In genomic region chr19:58451358-58452101, GRCh38 we compare ENCODE assay signal across 8 cellular contexts. TPM values are rescaled to one million over a fixed set of nuclear protein-coding genes. Genes with fewer than 3 reads are reported as not detected.
A peak's percentile ranks its signal among the peaks of the same experiment; 100 is the strongest.
DNase-seq lines count a peak whose midpoint lies in the region; ATAC-seq and TF ChIP-seq lines count a peak whose summit lies in the region.

Gene ZNF324B, plus strand, starts transcription at chr19:58451622. Its CDS starts 2,080 bp downstream, at chr19:58453702.

- POLR2A ChIA-PET in activated CD4-positive, alpha-beta T cell treated with anti-CD3 and anti-CD28 coated beads, Interleukin-2, amount 10 ng/mL, durations not matched to agents 7 days and 5 days (lab: Charles Lee): no interaction called here

- H3K36me3 ChIP-seq in left lung: peaks cover 0 to 28% of the 10 kb centered on the region in 2 donors

- CTCF ChIA-PET in activated CD4-positive, alpha-beta T cell treated with anti-CD3 and anti-CD28 coated beads, Interleukin-2, amount 10 ng/mL, durations not matched to agents 7 days and 5 days (lab: Charles Lee): interaction anchor here (0.5 to 1.3 kb wide), 4 partner anchors 9 to 187 kb away, joined by 3 to 5 read pairs (median 4); no protein-coding TSS in a partner anchor

- peaks cover 0 to 11% of the 10 kb centered on the region in 2 donors for H3K4me1 ChIP-seq in left lung

- DNase-seq in NCI-H69 (lab: John Stamatoyannopoulos, UW) (peak; percentile 99), left lung (peak; percentile 97 to 98)
- peak; percentile 97 for DNase-seq in activated CD4-positive, alpha-beta T cell treated with anti-CD3 and anti-CD28 coated beads, Interleukin-2, amount 10 ng/mL, durations not matched to agents 7 days and 5 days
- DNase-seq in stimulated activated CD4-positive, alpha-beta T cell treated with anti-CD3 and anti-CD28 coated beads, Interleukin-2, amount 100 ng/mL, for 4 hours (ENCODE audit: low read depth): peak; percentile 94

- H3K36me3 Mint-ChIP-seq in activated CD4-positive, alpha-beta T cell treated with anti-CD3 and anti-CD28 coated beads, Interleukin-2, amount 10 ng/mL, durations not matched to agents 7 days and 5 days (ENCODE audit: low read depth): peaks cover 8% of the 10 kb centered on the region
- H3K36me3 Mint-ChIP-seq in dendritic cell treated with granulocyte-macrophage colony-stimulating factor and Interleukin-4, amounts not matched to agents 40 ng/mL and 50 ng/mL, for 4 days (ENCODE audit: low read depth): peaks cover 40% of the 10 kb centered on the region

- peaks cover 0 to 18% of the 10 kb centered on the region in 2 donors for H3K27me3 ChIP-seq in left lung

- H3K27me3 Mint-ChIP-seq in activated CD4-positive, alpha-beta T cell treated with anti-CD3 and anti-CD28 coated beads, Interleukin-2, amount 10 ng/mL, durations not matched to agents 7 days and 5 days: peaks cover 6% of the 10 kb centered on the region
- H3K27me3 Mint-ChIP-seq in dendritic cell treated with granulocyte-macrophage colony-stimulating factor and Interleukin-4, amounts not matched to agents 40 ng/mL and 50 ng/mL, for 4 days: peaks cover 19% of the 10 kb centered on the region

- intact Hi-C loops in dendritic cell treated with granulocyte-macrophage colony-stimulating factor and Interleukin-4, amounts not matched to agents 40 ng/mL and 50 ng/mL, for 4 days (cut with micrococcal nuclease): loop anchor here (1.0 to 2.0 kb wide), 3 partner anchors 11 to 48 kb away; partner anchors contain the start of genes ZNF132 and ZNF324
- intact Hi-C loops in left lung (cut with DNase I): no loop called here

- H3K27ac ChIP-seq in C4-2B (peak within 1 kb of the TSS; percentile 81), left lung (peak within 1 kb of the TSS in 1 of 2 donors; percentile 53)

- H3K27ac Mint-ChIP-seq in activated CD4-positive, alpha-beta T cell treated with anti-CD3 and anti-CD28 coated beads, Interleukin-2, amount 10 ng/mL, durations not matched to agents 7 days and 5 days: peak within 1 kb of the TSS; percentile 63
- peak within 1 kb of the TSS; percentile 77 for H3K27ac Mint-ChIP-seq in dendritic cell treated with granulocyte-macrophage colony-stimulating factor and Interleukin-4, amounts not matched to agents 40 ng/mL and 50 ng/mL, for 4 days

- H3K4me3 ChIP-seq in left lung: peak within 1 kb of the TSS; percentile 94 to 99

- peaks cover 0 to 16% of the 10 kb centered on the region in 2 donors for H3K9me3 ChIP-seq in left lung

- H3K9me3 Mint-ChIP-seq in activated CD4-positive, alpha-beta T cell treated with anti-CD3 and anti-CD28 coated beads, Interleukin-2, amount 10 ng/mL, durations not matched to agents 7 days and 5 days: peaks cover 11% of the 10 kb centered on the region
- H3K9me3 Mint-ChIP-seq in dendritic cell treated with granulocyte-macrophage colony-stimulating factor and Interleukin-4, amounts not matched to agents 40 ng/mL and 50 ng/mL, for 4 days: peaks cover 23% of the 10 kb centered on the region

- ATAC-seq in GM19372 (IDR thresholded peaks at IDR 0.05; ENCODE audit: low read depth, unreplicated experiment) (peak; percentile 93), HG03521 (IDR thresholded peaks at IDR 0.05; ENCODE audit: unreplicated experiment) (peak; percentile 93), left lung (peak; percentile 99)

- peak within 1 kb of the TSS; percentile 78 for H3K4me3 Mint-ChIP-seq in activated CD4-positive, alpha-beta T cell treated with anti-CD3 and anti-CD28 coated beads, Interleukin-2, amount 10 ng/mL, durations not matched to agents 7 days and 5 days
- H3K4me3 Mint-ChIP-seq in dendritic cell treated with granulocyte-macrophage colony-stimulating factor and Interleukin-4, amounts not matched to agents 40 ng/mL and 50 ng/mL, for 4 days: peak within 1 kb of the TSS; percentile 85

- peaks cover 25% of the 10 kb centered on the region for H3K4me1 Mint-ChIP-seq in activated CD4-positive, alpha-beta T cell treated with anti-CD3 and anti-CD28 coated beads, Interleukin-2, amount 10 ng/mL, durations not matched to agents 7 days and 5 days
- peaks cover 28% of the 10 kb centered on the region for H3K4me1 Mint-ChIP-seq in dendritic cell treated with granulocyte-macrophage colony-stimulating factor and Interleukin-4, amounts not matched to agents 40 ng/mL and 50 ng/mL, for 4 days (ENCODE audit: low read depth)

- TF ChIP-seq CTCF in C4-2B (conservative IDR thresholded peaks at IDR 0.05): no peak
- no peak for TF ChIP-seq CTCF in left lung (IDR thresholded peaks at IDR 0.05)

RNA-seq across cellular contexts. Expression of gene ZNF324B, which starts in this region (rescaled TPM):
- 10 to 100 TPM in 1 of 2 experiments, 1 to 10 TPM in 1; 9.8 to 10.3 TPM for total RNA-seq in activated CD4-positive, alpha-beta T cell treated with anti-CD3 and anti-CD28 coated beads, Interleukin-2, amount 10 ng/mL, durations not matched to agents 7 days and 5 days
- 1 to 10 TPM; 5.2 to 7.0 TPM for total RNA-seq in left lung
